Comparison of ENCODE assay signal across 1 cellular context in genomic region chr17:59755069-59755468, GRCh38.
TF ChIP-seq lines count a peak whose summit lies in the region.

No MANE protein-coding gene starts in this region.

TF ChIP-seq in HepG2, 621 proteins besides CTCF, POLR2A, EP300 and RAD21:
- TF ChIP-seq, protein P1, sequence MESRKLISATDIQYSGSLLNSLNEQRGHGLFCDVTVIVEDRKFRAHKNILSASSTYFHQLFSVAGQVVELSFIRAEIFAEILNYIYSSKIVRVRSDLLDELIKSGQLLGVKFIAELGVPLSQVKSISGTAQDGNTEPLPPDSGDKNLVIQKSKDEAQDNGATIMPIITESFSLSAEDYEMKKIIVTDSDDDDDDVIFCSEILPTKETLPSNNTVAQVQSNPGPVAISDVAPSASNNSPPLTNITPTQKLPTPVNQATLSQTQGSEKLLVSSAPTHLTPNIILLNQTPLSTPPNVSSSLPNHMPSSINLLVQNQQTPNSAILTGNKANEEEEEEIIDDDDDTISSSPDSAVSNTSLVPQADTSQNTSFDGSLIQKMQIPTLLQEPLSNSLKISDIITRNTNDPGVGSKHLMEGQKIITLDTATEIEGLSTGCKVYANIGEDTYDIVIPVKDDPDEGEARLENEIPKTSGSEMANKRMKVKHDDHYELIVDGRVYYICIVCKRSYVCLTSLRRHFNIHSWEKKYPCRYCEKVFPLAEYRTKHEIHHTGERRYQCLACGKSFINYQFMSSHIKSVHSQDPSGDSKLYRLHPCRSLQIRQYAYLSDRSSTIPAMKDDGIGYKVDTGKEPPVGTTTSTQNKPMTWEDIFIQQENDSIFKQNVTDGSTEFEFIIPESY (CRISPR knock-in tag; IDR thresholded peaks at IDR 0.05), result peak; percentile 73; the same call in 1 of the 2 replicates
- peak; percentile 51 for TF ChIP-seq PRPF4 (IDR thresholded peaks at IDR 0.05; ENCODE audit: low read depth, low read length, poor library complexity, severe bottlenecking)
- TF ChIP-seq ZBTB38 (CRISPR knock-in tag; IDR thresholded peaks at IDR 0.05), result 0 out of 2 replicates have a peak, but pooled peaks have one; percentile 67
